In the genomic region with DNA sequence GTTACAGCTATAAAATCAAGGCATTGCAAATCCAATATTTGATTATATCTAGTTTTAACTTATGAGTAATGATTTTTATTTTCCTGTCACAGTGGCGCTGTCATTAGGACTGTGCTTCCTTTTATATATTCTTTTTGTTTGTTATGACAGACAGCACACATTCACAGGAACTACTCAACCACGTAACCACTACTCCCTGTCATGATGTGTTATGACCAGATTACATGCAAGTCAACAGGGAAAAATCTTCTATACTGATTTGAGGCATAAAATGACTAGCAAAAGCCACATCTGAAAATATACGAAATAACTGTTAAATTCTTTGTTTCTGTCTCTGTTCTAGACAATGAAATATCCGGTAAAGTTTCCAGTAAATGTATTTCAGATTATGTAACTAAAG, we compare ENCODE assay signal across 13 cellular contexts. TPM values are rescaled to one million over a fixed set of nuclear protein-coding genes. Genes with fewer than 3 reads are reported as not detected.
A peak's percentile ranks its signal among the peaks of the same experiment; 100 is the strongest.
DNase-seq lines count a peak whose midpoint lies in the region; ATAC-seq and TF ChIP-seq lines count a peak whose summit lies in the region.
"Had no signal": no experiment of that assay in that cellular context is flagged by ENCODE, and none has a peak within 500 bp of the region (broad histone marks: within the 10 kb centered on the region; RNA-seq: fewer than 3 reads in every experiment).

No MANE protein-coding gene starts in this region.

- H3K27ac Mint-ChIP-seq in activated CD4-positive, alpha-beta T cell treated with anti-CD3 and anti-CD28 coated beads, Interleukin-2, amount 10 ng/mL, durations not matched to agents 24 days and 14 days, result no peak overlapping the region
- peak overlapping the region; percentile 94 for H3K27ac Mint-ChIP-seq in T-helper 17 cell
- no peak overlapping the region for H3K27ac Mint-ChIP-seq in MCF 10A (ENCODE audit: low read depth, unreplicated experiment)
- H3K27ac Mint-ChIP-seq: dendritic cell treated with granulocyte-macrophage colony-stimulating factor and Interleukin-4, amounts not matched to agents 40 ng/mL and 50 ng/mL, for 4 days had no signal

- peaks cover 46% of the 10 kb centered on the region for H3K36me3 Mint-ChIP-seq in activated CD4-positive, alpha-beta T cell treated with anti-CD3 and anti-CD28 coated beads, Interleukin-2, amount 10 ng/mL, durations not matched to agents 24 days and 14 days (ENCODE audit: low read depth)
- H3K36me3 Mint-ChIP-seq in T-helper 17 cell (ENCODE audit: low read depth), result peaks cover 12% of the 10 kb centered on the region
- peaks cover 86% of the 10 kb centered on the region for H3K36me3 Mint-ChIP-seq in MCF 10A (ENCODE audit: insufficient read depth, unreplicated experiment)
- H3K36me3 Mint-ChIP-seq: IgD-negative memory B cell had no signal

- intact Hi-C loops in activated CD4-positive, alpha-beta T cell treated with anti-CD3 and anti-CD28 coated beads, Interleukin-2, amount 10 ng/mL, durations not matched to agents 24 days and 14 days (cut with micrococcal nuclease), result loop anchor here (1.0 to 10.0 kb wide), 2 partner anchors 25 to 1035 kb away; partner anchors contain the start of gene SREK1
- intact Hi-C loops in MCF 10A (cut with micrococcal nuclease), result no loop called here

- POLR2A ChIA-PET in MCF 10A (lab: Yijun Ruan, JAX), result interaction anchor here (0.5 to 1.0 kb wide), 2 partner anchors 12 to 34 kb away, joined by 3 read pairs; no protein-coding TSS in a partner anchor

- DNase-seq in activated CD4-positive, alpha-beta T cell treated with anti-CD3 and anti-CD28 coated beads, Interleukin-2, amount 10 ng/mL, durations not matched to agents 24 days and 14 days, result peak; percentile 66
- DNase-seq in activated CD4-positive, alpha-beta T cell treated with anti-CD3 and anti-CD28 coated beads, Interleukin-2, amount 50 U/mL, for 4 hours, result no peak
- DNase-seq in T-helper 17 cell (no peak), renal cortical epithelial cell (ENCODE audit: low read depth) (peak; percentile 78), MCF 10A (ENCODE audit: unreplicated experiment) (no peak), NCI-H524 treated with DMSO at 0.1 percent for 48 hours (lab: John Stamatoyannopoulos, UW) (no peak), AG08395 (ENCODE audit: low spot score) (no peak)
- DNase-seq: left lung, occipital lobe had no signal

- no peaks in the 10 kb centered on the region for H3K27me3 Mint-ChIP-seq in activated CD4-positive, alpha-beta T cell treated with anti-CD3 and anti-CD28 coated beads, Interleukin-2, amount 10 ng/mL, durations not matched to agents 24 days and 14 days
- H3K27me3 Mint-ChIP-seq in T-helper 17 cell, result no peaks in the 10 kb centered on the region
- H3K27me3 Mint-ChIP-seq in MCF 10A (ENCODE audit: insufficient read depth, unreplicated experiment), result no peaks in the 10 kb centered on the region
- H3K27me3 Mint-ChIP-seq: activated naive CD8-positive, alpha-beta T cell; dendritic cell treated with granulocyte-macrophage colony-stimulating factor and Interleukin-4, amounts not matched to agents 40 ng/mL and 50 ng/mL, for 4 days; IgD-negative memory B cell had no signal

- ATAC-seq in HG02870 (IDR thresholded peaks at IDR 0.05; ENCODE audit: unreplicated experiment) (peak; percentile 79), T-helper 17 cell (peak; percentile 69)
- ATAC-seq: left lung had no signal

- H3K4me3 Mint-ChIP-seq in activated CD4-positive, alpha-beta T cell treated with anti-CD3 and anti-CD28 coated beads, Interleukin-2, amount 10 ng/mL, durations not matched to agents 24 days and 14 days, result no peak overlapping the region
- no peak overlapping the region for H3K4me3 Mint-ChIP-seq in T-helper 17 cell
- H3K4me3 Mint-ChIP-seq in MCF 10A (ENCODE audit: unreplicated experiment), result no peak overlapping the region
- H3K4me3 Mint-ChIP-seq: activated naive CD8-positive, alpha-beta T cell; dendritic cell treated with granulocyte-macrophage colony-stimulating factor and Interleukin-4, amounts not matched to agents 40 ng/mL and 50 ng/mL, for 4 days; IgD-negative memory B cell had no signal

- no peaks in the 10 kb centered on the region for H3K9me3 ChIP-seq in T-helper 17 cell (ENCODE audit: control insufficient read depth, low read length, poor library complexity, severe bottlenecking)
- H3K9me3 ChIP-seq: left lung had no signal

- CTCF ChIA-PET in MCF 10A (lab: Yijun Ruan, JAX), result interaction anchor here (0.6 to 1.0 kb wide), 2 partner anchors 40 to 64 kb away, joined by 3 read pairs; no protein-coding TSS in a partner anchor

- no peaks in the 10 kb centered on the region for H3K9me3 Mint-ChIP-seq in activated CD4-positive, alpha-beta T cell treated with anti-CD3 and anti-CD28 coated beads, Interleukin-2, amount 10 ng/mL, durations not matched to agents 24 days and 14 days
- H3K9me3 Mint-ChIP-seq in MCF 10A (ENCODE audit: unreplicated experiment), result no peaks in the 10 kb centered on the region
- H3K9me3 Mint-ChIP-seq: dendritic cell treated with granulocyte-macrophage colony-stimulating factor and Interleukin-4, amounts not matched to agents 40 ng/mL and 50 ng/mL, for 4 days; IgD-negative memory B cell had no signal

- peaks cover 19% of the 10 kb centered on the region for H3K4me1 Mint-ChIP-seq in activated CD4-positive, alpha-beta T cell treated with anti-CD3 and anti-CD28 coated beads, Interleukin-2, amount 10 ng/mL, durations not matched to agents 24 days and 14 days
- H3K4me1 Mint-ChIP-seq in T-helper 17 cell (peaks cover 27% of the 10 kb centered on the region), MCF 10A (ENCODE audit: insufficient read depth, unreplicated experiment) (peaks cover 13% of the 10 kb centered on the region)

- BruUV-seq in MCF 10A (replicated peaks; lab: Mats Ljungman, UMichigan), result no TSS peak

- no peak for TF ChIP-seq CTCF in MCF 10A (IDR thresholded peaks at IDR 0.05; ENCODE audit: unreplicated experiment)

RNA-seq across cellular contexts. Expression of gene SREK1, which starts 25.4 kb away (rescaled TPM):
- 70.3 and 75.2 TPM in 2 replicates for total RNA-seq in activated CD4-positive, alpha-beta T cell treated with anti-CD3 and anti-CD28 coated beads, Interleukin-2, amount 10 ng/mL, durations not matched to agents 24 days and 14 days
- total RNA-seq in T-helper 17 cell (100 to 1,000 TPM; 151 to 154 TPM), renal cortical epithelial cell (26.7 and 80.5 TPM in 2 replicates), MCF 10A (2022) (87.3 and 102 TPM in 2 replicates)

Comparison
In these comparisons a context has a peak if more than half of its experiments do, and no peak if none do; other contexts are left out.
1. DNase-seq: peak in activated CD4-positive, alpha-beta T cell treated with anti-CD3 and anti-CD28 coated beads, Interleukin-2, amount 10 ng/mL, durations not matched to agents 24 days and 14 days (single experiment) and renal cortical epithelial cell (single experiment); none in activated CD4-positive, alpha-beta T cell treated with anti-CD3 and anti-CD28 coated beads, Interleukin-2, amount 50 U/mL, for 4 hours (0 of 2), T-helper 17 cell (0 of 3), MCF 10A (single experiment), NCI-H524 treated with DMSO at 0.1 percent for 48 hours (single experiment) and AG08395 (single experiment).